Comparison of ENCODE assay signal across 27 cellular contexts in the genomic region with DNA sequence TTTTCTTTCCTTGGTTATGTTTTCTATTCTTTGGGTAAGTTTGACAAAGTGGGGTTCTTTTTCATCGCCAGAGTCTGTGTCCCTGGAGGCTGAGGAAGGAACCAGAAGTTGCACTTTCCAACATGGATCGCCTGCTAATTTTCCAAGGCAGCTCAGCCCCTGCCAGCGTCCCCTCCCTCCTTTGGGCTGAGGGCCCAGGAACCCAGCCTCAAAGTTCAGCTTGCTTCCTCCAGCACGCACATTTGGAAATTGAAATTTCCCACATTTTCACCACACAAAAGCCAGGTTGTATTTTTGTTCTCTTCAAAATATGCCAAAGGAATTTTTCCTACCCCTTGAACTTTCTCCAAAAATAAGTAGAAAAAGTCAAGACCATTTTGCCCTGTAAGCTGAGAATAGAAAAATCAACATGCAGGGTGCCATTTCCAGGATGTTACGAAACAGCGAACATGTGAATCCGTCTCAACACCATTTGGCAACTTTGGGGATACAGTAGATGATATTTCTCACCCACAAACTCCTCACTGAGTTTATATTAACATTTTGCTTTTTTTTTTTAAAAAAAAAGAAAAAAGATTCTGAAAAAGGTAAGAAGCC.
DNase-seq lines count a peak whose midpoint lies in the region; ATAC-seq and TF ChIP-seq lines count a peak whose summit lies in the region.
"Had no signal": no experiment of that assay in that cellular context is flagged by ENCODE, and none has a peak within 500 bp of the region (broad histone marks: within the 10 kb centered on the region; RNA-seq: fewer than 3 reads in every experiment).

No MANE protein-coding gene starts in this region.

- H3K9me3 Mint-ChIP-seq in MCF 10A (ENCODE audit: unreplicated experiment): no peaks in the 10 kb centered on the region
- no peaks in the 10 kb centered on the region for H3K9me3 Mint-ChIP-seq in mesothelial cell of epicardium
- H3K9me3 Mint-ChIP-seq: activated naive CD4-positive, alpha-beta T cell treated with anti-CD3 and anti-CD28 coated beads, Interleukin-2, amount 50 U/mL, for 72 hours; activated T-helper 1 cell treated with anti-CD3 and anti-CD28 coated beads, Interleukin-12 subunit alpha, Interleukin-12 subunit beta, Interleukin-2, Interleukin-4 antibody, amounts not matched to agents 30 ng/mL and 10 ng/mL and 1 ng/mL, durations not matched to agents 14 hours and 24 hours and 36 hours; naive thymus-derived CD4-positive, alpha-beta T cell; stimulated activated naive CD8-positive, alpha-beta T cell treated with anti-CD3 and anti-CD28 coated beads, Interleukin-15, Interleukin-2, amounts not matched to agents 100 ng/mL and 50 ng/mL, for 24 hours had no signal

- peak overlapping the region; percentile 66 for H3K27ac Mint-ChIP-seq in MCF 10A (ENCODE audit: low read depth, unreplicated experiment)
- peak overlapping the region; percentile 96 for H3K27ac Mint-ChIP-seq in mesothelial cell of epicardium
- H3K27ac Mint-ChIP-seq: activated naive CD4-positive, alpha-beta T cell treated with anti-CD3 and anti-CD28 coated beads, Interleukin-2, amount 50 U/mL, for 72 hours; activated T-helper 1 cell treated with anti-CD3 and anti-CD28 coated beads, Interleukin-12 subunit alpha, Interleukin-12 subunit beta, Interleukin-2, Interleukin-4 antibody, amounts not matched to agents 30 ng/mL and 10 ng/mL and 1 ng/mL, durations not matched to agents 14 hours and 24 hours and 36 hours; HFFc6; naive thymus-derived CD4-positive, alpha-beta T cell; stimulated activated naive CD8-positive, alpha-beta T cell treated with anti-CD3 and anti-CD28 coated beads, Interleukin-15, Interleukin-2, amounts not matched to agents 100 ng/mL and 50 ng/mL, for 24 hours had no signal

- POLR2A ChIA-PET in MCF 10A (lab: Yijun Ruan, JAX): interaction anchor here (0.5 kb wide), 1 partner anchor 119 kb away, joined by 3 read pairs; no protein-coding TSS in a partner anchor

- no peak for ATAC-seq in thoracic aorta (ENCODE audit: insufficient number of reproducible peaks, low FRiP score, low read depth)
- ATAC-seq: activated naive CD4-positive, alpha-beta T cell treated with anti-CD3 and anti-CD28 coated beads, Interleukin-2, amount 50 U/mL, for 72 hours; gastrocnemius medialis; naive thymus-derived CD4-positive, alpha-beta T cell had no signal

- no peak overlapping the region for H3K9ac ChIP-seq in mammary epithelial cell (ENCODE audit: insufficient read depth, low read length)

- BruUV-seq in MCF 10A (replicated peaks; lab: Mats Ljungman, UMichigan) (no TSS peak), mammary epithelial cell (replicated peaks; lab: Mats Ljungman, UMichigan) (no TSS peak)

- no peak for TF ChIP-seq POLR2A in transverse colon (IDR thresholded peaks at IDR 0.05)

- CTCF ChIA-PET in MCF 10A (lab: Yijun Ruan, JAX) (interaction anchor here (0.6 to 4.4 kb wide), 6 partner anchors 8 to 1741 kb away, joined by 3 to 22 read pairs (median 4); no protein-coding TSS in a partner anchor), mammary epithelial cell (lab: Charles Lee; ENCODE audit: low non-redundant PET) (no interaction called here)

- in situ Hi-C loops in mammary epithelial cell (cut with MboI; ENCODE audit: low sequenced_read_pairs in 2 of 2): no loop called here
- in situ Hi-C loops in transverse colon (cut with MboI; ENCODE audit: low pct_ligation_motif_present in 1 of 4, low pct_unique_long_range_greater_than_20kb in 1 of 4, low sequenced_read_pairs in 3 of 4): loop anchor here in 2 of 4 donors (25.0 kb wide), 1 partner anchor 435 kb away; no protein-coding TSS in a partner anchor

- no peaks in the 10 kb centered on the region for H4K20me1 ChIP-seq in mammary epithelial cell (ENCODE audit: insufficient read depth, low read length)

- no peaks in the 10 kb centered on the region for H3K9me3 ChIP-seq in mammary epithelial cell (replicated peaks; ENCODE audit: insufficient read depth, low read length)
- peaks cover 8% of the 10 kb centered on the region for H3K9me3 ChIP-seq in thoracic aorta
- no peaks in the 10 kb centered on the region for H3K9me3 ChIP-seq in transverse colon
- H3K9me3 ChIP-seq: BE2C, colonic mucosa, gastrocnemius medialis, vagina had no signal

- no peak overlapping the region for H2AFZ ChIP-seq in mammary epithelial cell (ENCODE audit: low read depth, low read length)

- H3K27me3 ChIP-seq in mammary epithelial cell (ENCODE audit: insufficient read depth, low read length): no peaks in the 10 kb centered on the region
- no peaks in the 10 kb centered on the region for H3K27me3 ChIP-seq in thoracic aorta (replicated peaks; ENCODE audit: insufficient read depth)
- H3K27me3 ChIP-seq in transverse colon: no peaks in the 10 kb centered on the region
- H3K27me3 ChIP-seq: BE2C, colonic mucosa, gastrocnemius medialis, vagina had no signal

- H3K36me3 ChIP-seq in mammary epithelial cell (ENCODE audit: insufficient read depth, low read length) (no peaks in the 10 kb centered on the region), thoracic aorta (no peaks in the 10 kb centered on the region), transverse colon (no peaks in the 10 kb centered on the region)
- H3K36me3 ChIP-seq: BE2C, colonic mucosa, gastrocnemius medialis, vagina had no signal

- TF ChIP-seq CTCF in MCF 10A (IDR thresholded peaks at IDR 0.05; ENCODE audit: unreplicated experiment) (no peak), mammary epithelial cell (conservative IDR thresholded peaks at IDR 0.05 in 1 of 2, IDR thresholded peaks at IDR 0.05 in 1 of 2; ENCODE audit: extremely low read depth in 1 of 2, insufficient read depth in 1 of 2, low read depth in 1 of 2, low read length in 2 of 2) (no peak), mesothelial cell of epicardium (IDR thresholded peaks at IDR 0.05; ENCODE audit: unreplicated experiment) (no peak), thoracic aorta (IDR thresholded peaks at IDR 0.05) (no peak), transverse colon (IDR thresholded peaks at IDR 0.05) (no peak)

- no peak overlapping the region for H3K4me3 Mint-ChIP-seq in MCF 10A (ENCODE audit: unreplicated experiment)
- H3K4me3 Mint-ChIP-seq in mesothelial cell of epicardium: peak overlapping the region; percentile 13
- H3K4me3 Mint-ChIP-seq: activated T-helper 1 cell treated with anti-CD3 and anti-CD28 coated beads, Interleukin-12 subunit alpha, Interleukin-12 subunit beta, Interleukin-2, Interleukin-4 antibody, amounts not matched to agents 30 ng/mL and 10 ng/mL and 1 ng/mL, durations not matched to agents 14 hours and 24 hours and 36 hours; HFFc6; naive thymus-derived CD4-positive, alpha-beta T cell; stimulated activated naive CD8-positive, alpha-beta T cell treated with anti-CD3 and anti-CD28 coated beads, Interleukin-15, Interleukin-2, amounts not matched to agents 100 ng/mL and 50 ng/mL, for 24 hours had no signal

- peak; percentile 55 for DNase-seq in MCF 10A (ENCODE audit: unreplicated experiment)
- no peak for DNase-seq in mammary epithelial cell
- DNase-seq in fibroblast of gingiva (ENCODE audit: low read depth): peak; percentile 71
- no peak for DNase-seq in mesothelial cell of epicardium (ENCODE audit: low spot score in 2 of 2, unreplicated experiment in 2 of 2)
- no peak for DNase-seq in thoracic aorta (ENCODE audit: low spot score)
- DNase-seq in NCI-H1930 (lab: John Stamatoyannopoulos, UW): no peak
- no peak for DNase-seq in Kasumi-1 (lab: John Stamatoyannopoulos, UW)
- no peak for DNase-seq in transverse colon
- DNase-seq: 8988T; activated CD4-positive, alpha-beta T cell treated with anti-CD3 and anti-CD28 coated beads for 1 hour; colonic mucosa; COR-L47; gastrocnemius medialis; HFFc6; hypothalamus; kidney; naive thymus-derived CD4-positive, alpha-beta T cell; NCI-H526 treated with DMSO at 0.1 percent for 48 hours; stimulated activated CD4-positive, alpha-beta T cell treated with anti-CD3 and anti-CD28 coated beads, Interleukin-2, amount 100 ng/mL, for 48 hours; SW 1271 had no signal

- no peak overlapping the region for H3K4me2 ChIP-seq in mammary epithelial cell (ENCODE audit: insufficient read depth, low read depth, low read length)
- H3K4me2 ChIP-seq: smooth muscle cell had no signal

- intact Hi-C loops in MCF 10A (cut with micrococcal nuclease): loop anchor here (10.0 kb wide), 1 partner anchor 337 kb away; no protein-coding TSS in a partner anchor
- intact Hi-C loops in mammary epithelial cell (cut with micrococcal nuclease): loop anchor here (10.0 kb wide), 1 partner anchor 263 kb away; no protein-coding TSS in a partner anchor
- intact Hi-C loops in transverse colon (cut with DNase I; ENCODE audit: low total_unique reads): no loop called here

- WGBS in mammary epithelial cell (ENCODE audit: low coverage, missing lambda C conversion rate): 45% methylated on average over 6 of the region's 7 CpGs
- WGBS in transverse colon (ENCODE audit: low coverage in 1 of 2), 2 donors: 69 to 70% methylated on average over 7 of the region's 7 CpGs

- H3K79me2 ChIP-seq in mammary epithelial cell (ENCODE audit: insufficient read depth, low read length): no peaks in the 10 kb centered on the region

- dilution Hi-C loops in mammary epithelial cell (cut with HindIII; ENCODE audit: low sequenced_read_pairs): no loop called here

- TF ChIP-seq EP300 in transverse colon (IDR thresholded peaks at IDR 0.05; ENCODE audit: low read depth): no peak

- H3K27me3 Mint-ChIP-seq in MCF 10A (ENCODE audit: insufficient read depth, unreplicated experiment) (no peaks in the 10 kb centered on the region), mesothelial cell of epicardium (ENCODE audit: low read depth) (no peaks in the 10 kb centered on the region)
- H3K27me3 Mint-ChIP-seq: progenitor cell of endocrine pancreas had no signal

- H3K4me1 Mint-ChIP-seq in MCF 10A (ENCODE audit: insufficient read depth, unreplicated experiment) (peaks cover 34% of the 10 kb centered on the region), mesothelial cell of epicardium (peaks cover 79% of the 10 kb centered on the region)

- H3K36me3 Mint-ChIP-seq in MCF 10A (ENCODE audit: insufficient read depth, unreplicated experiment) (no peaks in the 10 kb centered on the region), mesothelial cell of epicardium (no peaks in the 10 kb centered on the region)
- H3K36me3 Mint-ChIP-seq: activated naive CD4-positive, alpha-beta T cell treated with anti-CD3 and anti-CD28 coated beads, Interleukin-2, amount 50 U/mL, for 72 hours; naive thymus-derived CD4-positive, alpha-beta T cell had no signal

- H3K4me3 ChIP-seq in mammary epithelial cell (replicated peaks in 1 of 3; ENCODE audit: insufficient read depth in 1 of 3, low read depth in 2 of 3, low read length in 3 of 3): no peak overlapping the region
- H3K4me3 ChIP-seq in thoracic aorta: peak overlapping the region; percentile 3
- no peak overlapping the region for H3K4me3 ChIP-seq in transverse colon
- H3K4me3 ChIP-seq: colonic mucosa, gastrocnemius medialis, smooth muscle cell, vagina had no signal

- H3K4me1 ChIP-seq in mammary epithelial cell (ENCODE audit: insufficient read depth, low read length): peaks cover 8% of the 10 kb centered on the region
- peaks cover 13 to 38% of the 10 kb centered on the region in 2 donors for H3K4me1 ChIP-seq in thoracic aorta (ENCODE audit: control insufficient read depth in 1 of 2, low read depth in 2 of 2)
- H3K4me1 ChIP-seq in transverse colon: no peaks in the 10 kb centered on the region
- H3K4me1 ChIP-seq: colonic mucosa, vagina had no signal

- H3K27ac ChIP-seq in mammary epithelial cell (ENCODE audit: insufficient read depth, low read depth, low read length): no peak overlapping the region
- peak overlapping the region; percentile 33 to 52 for H3K27ac ChIP-seq in thoracic aorta
- peak overlapping the region in 1 of 4 donors; percentile 17 for H3K27ac ChIP-seq in transverse colon
- H3K27ac ChIP-seq: colonic mucosa, vagina had no signal

Comparison
In these comparisons a context has a peak if more than half of its experiments do, and no peak if none do; other contexts are left out.
1. DNase-seq: peak in MCF 10A (single experiment) and fibroblast of gingiva (single experiment); none in mammary epithelial cell (single experiment), mesothelial cell of epicardium (0 of 2), thoracic aorta (single experiment), NCI-H1930 (0 of 2), Kasumi-1 (0 of 2) and transverse colon (single experiment).